ENCODE assay signal across 1 cellular context in the genomic region with DNA sequence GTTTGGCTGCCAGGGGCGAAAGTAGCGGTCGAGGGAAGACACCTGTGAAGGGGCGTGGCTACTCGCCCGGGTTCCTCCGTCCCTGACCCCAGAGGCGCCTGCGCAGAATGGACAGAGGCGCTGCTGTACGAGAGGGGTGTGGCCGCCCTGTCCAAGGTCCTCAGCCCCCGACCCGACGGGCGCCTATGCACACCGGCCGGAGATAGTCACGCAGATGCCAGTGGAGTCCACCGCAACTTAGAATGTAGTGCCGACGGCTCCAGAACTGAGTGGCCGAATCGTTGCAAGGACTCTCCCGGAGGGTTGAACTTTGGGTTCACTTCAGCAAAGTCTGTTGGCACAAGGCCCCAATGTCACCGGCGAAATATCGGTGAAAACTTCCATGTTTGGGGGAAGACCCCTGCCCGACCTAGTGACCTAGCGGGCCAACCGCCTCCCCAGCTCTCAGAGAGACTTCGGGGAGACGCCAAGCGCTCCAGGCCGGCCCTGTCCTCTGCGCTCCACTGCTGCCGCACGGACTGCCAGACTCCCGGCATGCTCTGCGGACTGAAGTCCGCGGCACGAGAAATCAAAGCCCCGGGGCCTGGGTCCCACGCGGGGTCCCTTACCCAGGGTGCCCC.
TF ChIP-seq lines count a peak whose summit lies in the region.

No MANE protein-coding gene starts in this region.

TF ChIP-seq in HepG2, 621 proteins besides CTCF, POLR2A, EP300 and RAD21 (continued from another document):
- TF ChIP-seq, protein P1, sequence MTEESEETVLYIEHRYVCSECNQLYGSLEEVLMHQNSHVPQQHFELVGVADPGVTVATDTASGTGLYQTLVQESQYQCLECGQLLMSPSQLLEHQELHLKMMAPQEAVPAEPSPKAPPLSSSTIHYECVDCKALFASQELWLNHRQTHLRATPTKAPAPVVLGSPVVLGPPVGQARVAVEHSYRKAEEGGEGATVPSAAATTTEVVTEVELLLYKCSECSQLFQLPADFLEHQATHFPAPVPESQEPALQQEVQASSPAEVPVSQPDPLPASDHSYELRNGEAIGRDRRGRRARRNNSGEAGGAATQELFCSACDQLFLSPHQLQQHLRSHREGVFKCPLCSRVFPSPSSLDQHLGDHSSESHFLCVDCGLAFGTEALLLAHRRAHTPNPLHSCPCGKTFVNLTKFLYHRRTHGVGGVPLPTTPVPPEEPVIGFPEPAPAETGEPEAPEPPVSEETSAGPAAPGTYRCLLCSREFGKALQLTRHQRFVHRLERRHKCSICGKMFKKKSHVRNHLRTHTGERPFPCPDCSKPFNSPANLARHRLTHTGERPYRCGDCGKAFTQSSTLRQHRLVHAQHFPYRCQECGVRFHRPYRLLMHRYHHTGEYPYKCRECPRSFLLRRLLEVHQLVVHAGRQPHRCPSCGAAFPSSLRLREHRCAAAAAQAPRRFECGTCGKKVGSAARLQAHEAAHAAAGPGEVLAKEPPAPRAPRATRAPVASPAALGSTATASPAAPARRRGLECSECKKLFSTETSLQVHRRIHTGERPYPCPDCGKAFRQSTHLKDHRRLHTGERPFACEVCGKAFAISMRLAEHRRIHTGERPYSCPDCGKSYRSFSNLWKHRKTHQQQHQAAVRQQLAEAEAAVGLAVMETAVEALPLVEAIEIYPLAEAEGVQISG (CRISPR knock-in tag; IDR thresholded peaks at IDR 0.05): peak; percentile 89
- TF ChIP-seq PRDM15 (CRISPR knock-in tag; IDR thresholded peaks at IDR 0.05) (peak; percentile 35; the same call in 1 of the 2 replicates), SPEN (CRISPR knock-in tag; IDR thresholded peaks at IDR 0.05; ENCODE audit: low read depth) (peak; percentile 93), EED (CRISPR knock-in tag; IDR thresholded peaks at IDR 0.05) (peak; percentile 98), MIXL1 (CRISPR knock-in tag; IDR thresholded peaks at IDR 0.05) (peak; percentile 69), SAP130 (CRISPR knock-in tag; IDR thresholded peaks at IDR 0.05; ENCODE audit: low read depth) (peak; percentile 94), LCORL (IDR thresholded peaks at IDR 0.05) (no peak), LCORL (CRISPR knock-in tag; IDR thresholded peaks at IDR 0.05) (peak; percentile 83; the same call in 1 of the 2 replicates), YY1 (IDR thresholded peaks at IDR 0.05; ENCODE audit: insufficient read depth, insufficient replicate concordance, low read depth, low read length) (peak; percentile 78), ZNF546 (CRISPR knock-in tag; conservative IDR thresholded peaks at IDR 0.05) (peak; percentile 20), HOXA7 (CRISPR knock-in tag; IDR thresholded peaks at IDR 0.05) (peak; percentile 89), ATAD3A (CRISPR knock-in tag; IDR thresholded peaks at IDR 0.05) (peak; percentile 23; the same call in 1 of the 2 replicates), ZNF101 (CRISPR knock-in tag; IDR thresholded peaks at IDR 0.05; ENCODE audit: borderline replicate concordance, low read depth) (peak; percentile 43; the same call in 1 of the 2 replicates), CBX2 (IDR thresholded peaks at IDR 0.05; ENCODE audit: low read depth, low read length) (no peak), CBX2 (CRISPR knock-in tag; IDR thresholded peaks at IDR 0.05; ENCODE audit: low read depth) (peak; percentile 81), POLR2AphosphoS2 (IDR thresholded peaks at IDR 0.05; ENCODE audit: low read depth, low read length) (no peak)
- TF ChIP-seq, protein P2, sequence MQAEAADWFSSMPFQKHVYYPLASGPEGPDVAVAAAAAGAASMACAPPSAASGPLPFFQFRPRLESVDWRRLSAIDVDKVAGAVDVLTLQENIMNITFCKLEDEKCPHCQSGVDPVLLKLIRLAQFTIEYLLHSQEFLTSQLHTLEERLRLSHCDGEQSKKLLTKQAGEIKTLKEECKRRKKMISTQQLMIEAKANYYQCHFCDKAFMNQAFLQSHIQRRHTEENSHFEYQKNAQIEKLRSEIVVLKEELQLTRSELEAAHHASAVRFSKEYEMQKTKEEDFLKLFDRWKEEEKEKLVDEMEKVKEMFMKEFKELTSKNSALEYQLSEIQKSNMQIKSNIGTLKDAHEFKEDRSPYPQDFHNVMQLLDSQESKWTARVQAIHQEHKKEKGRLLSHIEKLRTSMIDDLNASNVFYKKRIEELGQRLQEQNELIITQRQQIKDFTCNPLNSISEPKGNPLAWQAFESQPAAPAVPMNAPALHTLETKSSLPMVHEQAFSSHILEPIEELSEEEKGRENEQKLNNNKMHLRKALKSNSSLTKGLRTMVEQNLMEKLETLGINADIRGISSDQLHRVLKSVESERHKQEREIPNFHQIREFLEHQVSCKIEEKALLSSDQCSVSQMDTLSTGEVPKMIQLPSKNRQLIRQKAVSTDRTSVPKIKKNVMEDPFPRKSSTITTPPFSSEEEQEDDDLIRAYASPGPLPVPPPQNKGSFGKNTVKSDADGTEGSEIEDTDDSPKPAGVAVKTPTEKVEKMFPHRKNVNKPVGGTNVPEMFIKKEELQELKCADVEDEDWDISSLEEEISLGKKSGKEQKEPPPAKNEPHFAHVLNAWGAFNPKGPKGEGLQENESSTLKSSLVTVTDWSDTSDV (CRISPR knock-in tag; IDR thresholded peaks at IDR 0.05): peak; percentile 93; the same call in 1 of the 2 replicates
